In the genomic region with DNA sequence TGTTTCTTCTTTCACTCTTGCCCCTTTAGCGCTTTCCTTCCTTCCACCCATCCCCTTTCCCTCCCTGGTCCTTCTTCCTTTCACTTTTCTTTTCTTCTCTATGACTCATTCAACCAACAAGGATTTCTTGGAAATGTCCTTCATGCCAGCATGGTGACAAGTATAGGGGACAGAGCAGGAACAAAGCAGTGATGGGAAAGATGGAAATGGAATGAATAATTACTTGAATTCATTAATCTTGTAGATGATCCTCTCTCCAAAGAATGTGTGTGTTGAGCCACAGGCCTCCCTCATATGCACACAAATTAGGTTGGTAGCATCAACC, we compare ENCODE assay signal across 8 cellular contexts. TPM values are rescaled to one million over a fixed set of nuclear protein-coding genes. Genes with fewer than 3 reads are reported as not detected.
DNase-seq lines count a peak whose midpoint lies in the region; ATAC-seq and TF ChIP-seq lines count a peak whose summit lies in the region.

No MANE protein-coding gene starts in this region.

- H3K36me3 Mint-ChIP-seq in T-helper 1 cell treated with Interleukin-12 subunit alpha and Interleukin-12 subunit beta and Interleukin-4 antibody, amounts not matched to agents 30 μg/mL and 1 μg/mL, for 36 hours (ENCODE audit: low read depth) = peaks cover 27% of the 10 kb centered on the region
- H3K36me3 Mint-ChIP-seq in T-helper 17 cell (ENCODE audit: low read depth) = no peaks in the 10 kb centered on the region
- no peaks in the 10 kb centered on the region for H3K36me3 Mint-ChIP-seq in glutamatergic neuron (ENCODE audit: unreplicated experiment)
- peaks cover 16 to 26% of the 10 kb centered on the region in 2 donors for H3K36me3 Mint-ChIP-seq in stimulated activated naive B cell treated with anti-CD40 and anti-IgM and Interleukin-4, amounts not matched to agents 10 μg/mL and 1 μg/mL and 100 μg/mL, for 72 hours

- H3K4me3 Mint-ChIP-seq in T-helper 1 cell treated with Interleukin-12 subunit alpha and Interleukin-12 subunit beta and Interleukin-4 antibody, amounts not matched to agents 30 μg/mL and 1 μg/mL, for 36 hours = peak overlapping the region; percentile 88
- H3K4me3 Mint-ChIP-seq in T-helper 17 cell = peak overlapping the region; percentile 90
- H3K4me3 Mint-ChIP-seq in glutamatergic neuron (ENCODE audit: unreplicated experiment) = peak overlapping the region; percentile 13
- peak overlapping the region; percentile 85 for H3K4me3 Mint-ChIP-seq in stimulated activated naive B cell treated with anti-CD40 and anti-IgM and Interleukin-4, amounts not matched to agents 10 μg/mL and 1 μg/mL and 100 μg/mL, for 72 hours

- H3K27me3 Mint-ChIP-seq in T-helper 1 cell treated with Interleukin-12 subunit alpha and Interleukin-12 subunit beta and Interleukin-4 antibody, amounts not matched to agents 30 μg/mL and 1 μg/mL, for 36 hours (ENCODE audit: low read depth) = no peaks in the 10 kb centered on the region
- H3K27me3 Mint-ChIP-seq in T-helper 17 cell (no peaks in the 10 kb centered on the region), glutamatergic neuron (ENCODE audit: unreplicated experiment) (peaks cover 8% of the 10 kb centered on the region)
- no peaks in the 10 kb centered on the region for H3K27me3 Mint-ChIP-seq in stimulated activated naive B cell treated with anti-CD40 and anti-IgM and Interleukin-4, amounts not matched to agents 10 μg/mL and 1 μg/mL and 100 μg/mL, for 72 hours

- H3K27ac Mint-ChIP-seq in T-helper 1 cell treated with Interleukin-12 subunit alpha and Interleukin-12 subunit beta and Interleukin-4 antibody, amounts not matched to agents 30 μg/mL and 1 μg/mL, for 36 hours = peak overlapping the region; percentile 91
- H3K27ac Mint-ChIP-seq in T-helper 17 cell = peak overlapping the region; percentile 91
- no peak overlapping the region for H3K27ac Mint-ChIP-seq in glutamatergic neuron (ENCODE audit: unreplicated experiment)
- peak overlapping the region; percentile 85 for H3K27ac Mint-ChIP-seq in stimulated activated naive B cell treated with anti-CD40 and anti-IgM and Interleukin-4, amounts not matched to agents 10 μg/mL and 1 μg/mL and 100 μg/mL, for 72 hours

- no peaks in the 10 kb centered on the region for H3K9me3 Mint-ChIP-seq in T-helper 1 cell treated with Interleukin-12 subunit alpha and Interleukin-12 subunit beta and Interleukin-4 antibody, amounts not matched to agents 30 μg/mL and 1 μg/mL, for 36 hours
- peaks cover 6% of the 10 kb centered on the region for H3K9me3 Mint-ChIP-seq in glutamatergic neuron (ENCODE audit: unreplicated experiment)
- H3K9me3 Mint-ChIP-seq in stimulated activated naive B cell treated with anti-CD40 and anti-IgM and Interleukin-4, amounts not matched to agents 10 μg/mL and 1 μg/mL and 100 μg/mL, for 72 hours = no peaks in the 10 kb centered on the region

- no peak for DNase-seq in T-helper 1 cell
- no peak for DNase-seq in T-helper 17 cell
- no peak for DNase-seq in glutamatergic neuron
- DNase-seq in stimulated activated naive B cell treated with anti-CD40 and anti-IgM and Interleukin-4, amounts not matched to agents 10 μg/mL and 1 μg/mL and 100 μg/mL, for 72 hours = no peak
- DNase-seq in NCI-H2227 (lab: John Stamatoyannopoulos, UW; ENCODE audit: unreplicated experiment) = no peak
- DNase-seq in effector CD4-positive, alpha-beta T cell = no peak

- H3K9me3 ChIP-seq in T-helper 17 cell (ENCODE audit: control insufficient read depth, low read length, poor library complexity, severe bottlenecking) = no peaks in the 10 kb centered on the region

- H3K4me1 Mint-ChIP-seq in T-helper 1 cell treated with Interleukin-12 subunit alpha and Interleukin-12 subunit beta and Interleukin-4 antibody, amounts not matched to agents 30 μg/mL and 1 μg/mL, for 36 hours (ENCODE audit: low read depth) = peaks cover 42% of the 10 kb centered on the region
- H3K4me1 Mint-ChIP-seq in T-helper 17 cell (peaks cover 41% of the 10 kb centered on the region), glutamatergic neuron (ENCODE audit: low read depth, unreplicated experiment) (peaks cover 2% of the 10 kb centered on the region)
- H3K4me1 Mint-ChIP-seq in stimulated activated naive B cell treated with anti-CD40 and anti-IgM and Interleukin-4, amounts not matched to agents 10 μg/mL and 1 μg/mL and 100 μg/mL, for 72 hours = peaks cover 42 to 66% of the 10 kb centered on the region in 2 donors

- TF ChIP-seq CTCF in glutamatergic neuron (IDR thresholded peaks at IDR 0.05; ENCODE audit: partially characterized antibody, unreplicated experiment) = no peak

- ATAC-seq in T-helper 17 cell (no peak), HG02840 (IDR thresholded peaks at IDR 0.05; ENCODE audit: low FRiP score, unreplicated experiment) (no peak)
- ATAC-seq in stimulated activated naive B cell treated with anti-CD40 and anti-IgM and Interleukin-4, amounts not matched to agents 10 μg/mL and 1 μg/mL and 100 μg/mL, for 72 hours (replicated peaks) = no peak

RNA-seq across cellular contexts. Expression of a gene that starts 1.5 kb away (rescaled TPM):
- total RNA-seq in T-helper 17 cell (10 to 100 TPM; 38.2 to 39.5 TPM), glutamatergic neuron (ENCODE audit: unreplicated experiment) (1.4 TPM)

RNA-seq across cellular contexts. Expression of a gene that starts 8.4 kb away (rescaled TPM):
- total RNA-seq in T-helper 17 cell = 100 to 1,000 TPM in 1 of 2 donors, 10 to 100 TPM in 1; 82.3 to 104 TPM
- 0.78 TPM for total RNA-seq in glutamatergic neuron (ENCODE audit: unreplicated experiment)

RNA-seq across cellular contexts. Expression of a gene that starts 9.8 kb away (rescaled TPM):
- 10 to 100 TPM; 42.8 to 43.3 TPM for total RNA-seq in T-helper 17 cell
- 75.1 TPM for total RNA-seq in glutamatergic neuron (ENCODE audit: unreplicated experiment)

RNA-seq across cellular contexts. Expression of a gene that starts 16.8 kb away (rescaled TPM):
- total RNA-seq in T-helper 17 cell (1 to 10 TPM; 6.4 to 7.7 TPM), glutamatergic neuron (ENCODE audit: unreplicated experiment) (18.1 TPM)

RNA-seq across cellular contexts. Expression of a gene that starts 24.4 kb away (rescaled TPM):
- total RNA-seq in T-helper 17 cell (10 to 100 TPM; 15.6 to 17.8 TPM), glutamatergic neuron (ENCODE audit: unreplicated experiment) (49.6 TPM)

Comparison
In these comparisons a context has a peak if more than half of its experiments do, and no peak if none do; other contexts are left out.
1. H3K4me3 Mint-ChIP-seq: peak in every context shown above with its lines; median percentile 90 in T-helper 17 cell; 88 in T-helper 1 cell treated with Interleukin-12 subunit alpha and Interleukin-12 subunit beta and Interleukin-4 antibody, amounts not matched to agents 30 μg/mL and 1 μg/mL, for 36 hours; 85 in stimulated activated naive B cell treated with anti-CD40 and anti-IgM and Interleukin-4, amounts not matched to agents 10 μg/mL and 1 μg/mL and 100 μg/mL, for 72 hours; 13 in glutamatergic neuron.
2. RNA of a gene that starts 1.5 kb away (total RNA-seq): 38.2 to 39.5 TPM in T-helper 17 cell; 1.4 TPM in glutamatergic neuron (single experiment); every median in the first group is over 10 times any median in the second.
3. RNA of a gene that starts 8.4 kb away (total RNA-seq): 82.3 to 104 TPM in T-helper 17 cell; 0.78 TPM in glutamatergic neuron (single experiment); every median in the first group is over 10 times any median in the second.